In genomic region chrX:39194673-39195072, GRCh38 we compare ENCODE assay signal across 17 cellular contexts.
A peak's percentile ranks its signal among the peaks of the same experiment; 100 is the strongest.
DNase-seq lines count a peak whose midpoint lies in the region; ATAC-seq and TF ChIP-seq lines count a peak whose summit lies in the region.
"Had no signal": no experiment of that assay in that cellular context is flagged by ENCODE, and none has a peak within 500 bp of the region (broad histone marks: within the 10 kb centered on the region; RNA-seq: fewer than 3 reads in every experiment).

No MANE protein-coding gene starts in this region.

- H3K36me3 Mint-ChIP-seq in neural progenitor cell: no peaks in the 10 kb centered on the region

- H3K9ac ChIP-seq in HUES6 (ENCODE audit: low read length) (no peak overlapping the region), neural progenitor cell (no peak overlapping the region)

- no peaks in the 10 kb centered on the region for H4K20me1 ChIP-seq in neural progenitor cell (ENCODE audit: low read depth)

- TF ChIP-seq POLR2A in upper lobe of left lung (IDR thresholded peaks at IDR 0.05): no peak

- H3K27ac Mint-ChIP-seq in neural progenitor cell: no peak overlapping the region
- H3K27ac Mint-ChIP-seq: CD4-positive, CD25-positive, alpha-beta regulatory T cell had no signal

- H3K36me3 ChIP-seq in HUES6 (ENCODE audit: control insufficient read depth, insufficient read depth, low read length): no peaks in the 10 kb centered on the region
- no peaks in the 10 kb centered on the region for H3K36me3 ChIP-seq in WERI-Rb-1
- H3K36me3 ChIP-seq in neural progenitor cell: no peaks in the 10 kb centered on the region
- no peaks in the 10 kb centered on the region for H3K36me3 ChIP-seq in BE2C
- no peaks in the 10 kb centered on the region for H3K36me3 ChIP-seq in upper lobe of left lung
- H3K36me3 ChIP-seq: MG63 had no signal

- no peaks in the 10 kb centered on the region for H3K9me3 Mint-ChIP-seq in neural progenitor cell

- H3F3A ChIP-seq in neural progenitor cell (ENCODE audit: low read depth): no peaks in the 10 kb centered on the region

- DNase-seq in NCI-H146 (lab: John Stamatoyannopoulos, UW): peak; percentile 14
- DNase-seq in NCI-H146 treated with DMSO at 0.1 percent for 48 hours (lab: John Stamatoyannopoulos, UW; ENCODE audit: unreplicated experiment): no peak
- no peak for DNase-seq in WERI-Rb-1
- DNase-seq in neural progenitor cell (ENCODE audit: low spot score): no peak
- DNase-seq in NK-92 treated with Interleukin-12 subunit alpha and Interleukin-12 subunit beta, amount 100 ng/mL, for 24 hours (lab: John Stamatoyannopoulos, UW): no peak
- no peak for DNase-seq in BE2C
- DNase-seq in upper lobe of left lung: no peak
- DNase-seq: 8988T, GDM1, MG63, NCI-H2029 treated with DMSO at 0.1 percent for 48 hours, NCI-H226, NCI-H526 treated with DMSO at 0.1 percent for 48 hours had no signal

- H3K4me3 Mint-ChIP-seq in neural progenitor cell: no peak overlapping the region

- H3K9me3 ChIP-seq in HUES6 (ENCODE audit: control insufficient read depth, insufficient read depth, low read depth, low read length) (no peaks in the 10 kb centered on the region), WERI-Rb-1 (ENCODE audit: severe bottlenecking) (no peaks in the 10 kb centered on the region), neural progenitor cell (ENCODE audit: low read depth) (peaks cover 3% of the 10 kb centered on the region), BE2C (no peaks in the 10 kb centered on the region), upper lobe of left lung (no peaks in the 10 kb centered on the region)
- H3K9me3 ChIP-seq: MG63 had no signal

- WGBS in upper lobe of left lung, 2 donors: 59 to 60% methylated on average over 3 of the region's 3 CpGs

- TF ChIP-seq CTCF in WERI-Rb-1 (IDR thresholded peaks at IDR 0.05; ENCODE audit: low read depth, low read length): no peak
- no peak for TF ChIP-seq CTCF in neural progenitor cell (IDR thresholded peaks at IDR 0.05)
- no peak for TF ChIP-seq CTCF in BE2C (IDR thresholded peaks at IDR 0.05; ENCODE audit: low read depth, low read length)
- TF ChIP-seq CTCF in upper lobe of left lung (IDR thresholded peaks at IDR 0.05): no peak

- no peak for ATAC-seq in upper lobe of left lung (ENCODE audit: low FRiP score in 2 of 2)
- ATAC-seq: K562 had no signal

- H3K4me1 ChIP-seq in HUES6 (ENCODE audit: control insufficient read depth, insufficient read depth, low read length): peaks cover 25% of the 10 kb centered on the region
- H3K4me1 ChIP-seq in neural progenitor cell: no peaks in the 10 kb centered on the region
- H3K4me1 ChIP-seq in BE2C: no peaks in the 10 kb centered on the region
- H3K4me1 ChIP-seq in upper lobe of left lung: no peaks in the 10 kb centered on the region

- H3K4me1 Mint-ChIP-seq in neural progenitor cell: peaks cover 17% of the 10 kb centered on the region

- H3K4me2 ChIP-seq in neural progenitor cell: no peak overlapping the region

- peaks cover 6% of the 10 kb centered on the region for H3K27me3 Mint-ChIP-seq in neural progenitor cell (ENCODE audit: insufficient read depth, low read depth)
- H3K27me3 Mint-ChIP-seq: CD4-positive, CD25-positive, alpha-beta regulatory T cell had no signal

- TF ChIP-seq EP300 in upper lobe of left lung (IDR thresholded peaks at IDR 0.05): no peak

- peak overlapping the region; percentile 26 for H2AFZ ChIP-seq in neural progenitor cell (replicated peaks)

- no peak overlapping the region for H3K27ac ChIP-seq in HUES6 (ENCODE audit: low read depth, low read length)
- peak overlapping the region; percentile 71 for H3K27ac ChIP-seq in WERI-Rb-1
- no peak overlapping the region for H3K27ac ChIP-seq in neural progenitor cell
- H3K27ac ChIP-seq in upper lobe of left lung: no peak overlapping the region
- H3K27ac ChIP-seq: HL-60 had no signal

- H3K27me3 ChIP-seq in HUES6 (ENCODE audit: control insufficient read depth, insufficient read depth, low read length): no peaks in the 10 kb centered on the region
- H3K27me3 ChIP-seq in WERI-Rb-1 (ENCODE audit: insufficient read depth, low read depth, severe bottlenecking): peaks cover 5% of the 10 kb centered on the region
- H3K27me3 ChIP-seq in neural progenitor cell: no peaks in the 10 kb centered on the region
- no peaks in the 10 kb centered on the region for H3K27me3 ChIP-seq in BE2C
- H3K27me3 ChIP-seq in upper lobe of left lung: no peaks in the 10 kb centered on the region
- H3K27me3 ChIP-seq: MG63 had no signal

- H3K79me2 ChIP-seq in neural progenitor cell (ENCODE audit: low read depth): no peaks in the 10 kb centered on the region

- H3K4me3 ChIP-seq in HUES6 (ENCODE audit: low read depth, low read length) (peak overlapping the region; percentile 13; the same call in 1 of the 2 replicates), WERI-Rb-1 (ENCODE audit: low read depth, low read length) (peak overlapping the region; percentile 18; the same call in 1 of the 2 replicates), neural progenitor cell (no peak overlapping the region), BE2C (ENCODE audit: low read depth, low read length) (no peak overlapping the region), upper lobe of left lung (no peak overlapping the region)
- H3K4me3 ChIP-seq: K562, MG63 had no signal

Comparison
In these comparisons a context has a peak if more than half of its experiments do, and no peak if none do; other contexts are left out.
1. H3K4me3 ChIP-seq: peak in HUES6 (single experiment) and WERI-Rb-1 (single experiment); none in neural progenitor cell (single experiment), BE2C (single experiment) and upper lobe of left lung (0 of 4).